In the genomic region with DNA sequence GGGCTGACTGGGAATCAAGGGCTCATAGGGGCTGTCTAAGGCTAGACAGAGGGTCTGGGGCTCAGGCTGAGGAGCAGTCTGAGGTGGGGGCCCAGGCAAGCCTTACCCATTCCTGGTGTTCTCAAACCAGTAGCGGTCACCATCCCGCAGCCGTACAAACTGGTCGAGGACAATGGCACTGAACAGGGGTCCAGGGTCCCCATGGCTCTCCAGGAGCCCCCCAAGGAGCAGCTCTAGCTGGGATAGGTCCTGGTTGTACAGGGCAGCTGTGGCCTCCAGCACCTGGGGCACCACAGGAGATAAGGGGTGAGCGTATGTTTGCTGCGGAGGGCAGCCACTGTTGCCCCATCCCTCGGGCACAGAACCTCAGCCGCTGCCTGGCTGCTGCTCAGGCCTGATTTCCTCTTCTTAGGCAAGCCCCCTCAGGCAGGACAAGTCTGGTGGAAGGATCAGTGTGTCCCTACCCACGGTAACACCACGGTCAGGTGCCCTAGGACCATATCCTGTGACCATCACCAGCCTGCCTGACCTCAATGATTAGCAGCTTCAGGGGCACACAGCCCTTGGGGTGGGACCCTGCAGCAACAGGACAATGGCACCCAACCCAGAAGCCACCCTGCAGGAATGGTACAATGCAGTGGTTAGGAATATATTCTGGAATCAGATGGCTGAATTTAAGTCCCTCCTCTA, we compare ENCODE assay signal across 40 cellular contexts. TPM values are rescaled to one million over a fixed set of nuclear protein-coding genes. Genes with fewer than 3 reads are reported as not detected.
"Had no signal": no experiment of that assay in that cellular context is flagged by ENCODE, and none has a peak within 500 bp of the region (broad histone marks: within the 10 kb centered on the region; RNA-seq: fewer than 3 reads in every experiment).

No MANE protein-coding gene starts in this region.

- DNase-seq: activated B cell treated with CpG ODN at 0.5 μM for 24 hours; activated CD4-positive, alpha-beta memory T cell treated with anti-CD3 and anti-CD28 coated beads for 36 hours; activated CD4-positive, alpha-beta T cell treated with anti-CD3 and anti-CD28 coated beads for 4 hours; activated CD4-positive, alpha-beta T cell treated with anti-CD3 and anti-CD28 coated beads, Interleukin-2, amount 50 U/mL, for 1 hour; activated CD4-positive, CD25-positive, alpha-beta regulatory T cell treated with anti-CD3 and anti-CD28 coated beads, Interleukin-2, amount 50 U/mL, for 72 hours; activated CD8-positive, alpha-beta memory T cell treated with anti-CD3 and anti-CD28 coated beads, Interleukin-2, amount 50 U/mL, for 4 hours; activated naive CD4-positive, alpha-beta T cell; activated naive CD4-positive, alpha-beta T cell treated with anti-CD3 and anti-CD28 coated beads, Interleukin-2, amount 50 U/mL, for 16 hours; activated naive CD8-positive, alpha-beta T cell treated with anti-CD3 and anti-CD28 coated beads for 36 hours; activated T-cell treated with anti-CD3 and anti-CD28 coated beads for 4 hours; activated T-cell treated with anti-CD3 and anti-CD28 coated beads, Interleukin-2, amount 50 U/mL, for 4 hours; amniotic stem cell; brain microvascular endothelial cell; MM.1S; MV-4-11; NCI-H1092; NCI-H1436 treated with DMSO at 0.1 percent for 48 hours; NCI-H1694 treated with DMSO at 0.1 percent for 48 hours; NCI-H2029; NCI-H345; NCI-H526; NCI-H748 treated with DMSO at 0.1 percent for 48 hours; NK-92 treated with Interleukin-12 subunit alpha and Interleukin-12 subunit beta, amount 100 ng/mL, for 24 hours; PC-9; SIG-M5; T-cell; T-helper 17 cell; T-helper 9 cell had no signal

- H3K4me3 ChIP-seq: cardiac muscle cell, PC-9 had no signal

- ATAC-seq: activated T-cell treated with anti-CD3 and anti-CD28 coated beads, Interleukin-2, amount 50 U/mL, for 4 hours; Right ventricle myocardium inferior; SK-N-SH treated with all-trans-retinoic acid at 6 μM for 48 hours; T-cell; T-helper 17 cell had no signal

- H3K36me3 ChIP-seq: brain microvascular endothelial cell, cardiac muscle cell had no signal

- H3K27ac ChIP-seq: brain microvascular endothelial cell, cardiac muscle cell, KMS-11, PC-9, RWPE1, VCaP had no signal

- FAIRE-seq: RCC 7860 had no signal

RNA-seq across cellular contexts. Expression of a gene that starts 5.9 kb away (rescaled TPM):
- total RNA-seq: activated B cell treated with CpG ODN at 0.5 μM for 24 hours; activated naive CD8-positive, alpha-beta T cell treated with anti-CD3 and anti-CD28 coated beads for 36 hours; activated T-helper 1 cell treated with anti-CD3 and anti-CD28 coated beads, Interleukin-12 subunit alpha, Interleukin-12 subunit beta, Interleukin-2, Interleukin-4 antibody, amounts not matched to agents 30 ng/mL and 10 ng/mL and 1 ng/mL, durations not matched to agents 14 hours and 24 hours and 36 hours; LHCN-M2; PC-9 had no signal

RNA-seq across cellular contexts. Expression of a gene that starts 6.0 kb away (rescaled TPM):
- total RNA-seq: activated B cell treated with CpG ODN at 0.5 μM for 24 hours; activated CD4-positive, alpha-beta memory T cell treated with anti-CD3 and anti-CD28 coated beads for 36 hours; activated naive CD8-positive, alpha-beta T cell treated with anti-CD3 and anti-CD28 coated beads for 36 hours; activated T-cell treated with anti-CD3 and anti-CD28 coated beads, Interleukin-2, amount 50 U/mL, for 4 hours; activated T-helper 1 cell treated with anti-CD3 and anti-CD28 coated beads, Interleukin-12 subunit alpha, Interleukin-12 subunit beta, Interleukin-2, Interleukin-4 antibody, amounts not matched to agents 30 ng/mL and 10 ng/mL and 1 ng/mL, durations not matched to agents 14 hours and 24 hours and 36 hours; aorta; cardiac muscle cell; LHCN-M2; NCI-H460; PC-9; Right ventricle myocardium inferior; SK-MEL-5; T-cell; T-helper 17 cell had no signal

RNA-seq across cellular contexts. Expression of a gene that starts 21.6 kb away (rescaled TPM):
- total RNA-seq: activated naive CD8-positive, alpha-beta T cell treated with anti-CD3 and anti-CD28 coated beads for 36 hours; activated T-helper 1 cell treated with anti-CD3 and anti-CD28 coated beads, Interleukin-12 subunit alpha, Interleukin-12 subunit beta, Interleukin-2, Interleukin-4 antibody, amounts not matched to agents 30 ng/mL and 10 ng/mL and 1 ng/mL, durations not matched to agents 14 hours and 24 hours and 36 hours; LHCN-M2; SK-MEL-5 had no signal

RNA-seq across cellular contexts. Expression of a gene that starts 21.7 kb away (rescaled TPM):
- total RNA-seq: NCI-H460, PC-9, SK-MEL-5 had no signal
